16 cellular contexts compared by ENCODE assay signal in genomic region chr11:9990221-9990973, GRCh38.
A peak's percentile ranks its signal among the peaks of the same experiment; 100 is the strongest.
DNase-seq lines count a peak whose midpoint lies in the region; ATAC-seq, FAIRE-seq and TF ChIP-seq lines count a peak whose summit lies in the region.
"Had no signal": no experiment of that assay in that cellular context is flagged by ENCODE, and none has a peak within 500 bp of the region (broad histone marks: within the 10 kb centered on the region; RNA-seq: fewer than 3 reads in every experiment).

No MANE protein-coding gene starts in this region.

- no peaks in the 10 kb centered on the region for H3K9me2 ChIP-seq in GM23338 (ENCODE audit: insufficient read depth)

- H3K36me3 ChIP-seq in GM23338 (ENCODE audit: insufficient read depth) (no peaks in the 10 kb centered on the region), endothelial cell of umbilical vein (ENCODE audit: control insufficient read depth in 2 of 2, extremely low read depth in 1 of 2, insufficient read depth in 2 of 2, low read length in 2 of 2) (no peaks in the 10 kb centered on the region)
- H3K36me3 ChIP-seq: thoracic aorta had no signal

- H2AFZ ChIP-seq in GM23338, result no peak overlapping the region
- no peak overlapping the region for H2AFZ ChIP-seq in endothelial cell of umbilical vein (ENCODE audit: low read depth, low read length)

- dilution Hi-C loops in endothelial cell of umbilical vein (cut with MboI; ENCODE audit: extremely low pct_ligation_motif_present, low sequenced_read_pairs), result no loop called here

- H4K20me1 ChIP-seq in GM23338 (replicated peaks; ENCODE audit: insufficient read depth), result no peaks in the 10 kb centered on the region
- no peaks in the 10 kb centered on the region for H4K20me1 ChIP-seq in endothelial cell of umbilical vein (replicated peaks; ENCODE audit: control insufficient read depth, extremely low read depth, insufficient read depth, low read length)

- H3K27me3 ChIP-seq in GM23338 (ENCODE audit: insufficient read depth), result no peaks in the 10 kb centered on the region
- H3K27me3 ChIP-seq in endothelial cell of umbilical vein (ENCODE audit: control insufficient read depth in 2 of 2, insufficient read depth in 2 of 2, low read length in 2 of 2), result no peaks in the 10 kb centered on the region
- H3K27me3 ChIP-seq: ascending aorta had no signal

- H3K4me1 Mint-ChIP-seq in GM23338, result no peaks in the 10 kb centered on the region
- H3K4me1 Mint-ChIP-seq in nephron progenitor cell, result no peaks in the 10 kb centered on the region

- no peaks in the 10 kb centered on the region for H3K9me3 ChIP-seq in endothelial cell of umbilical vein (replicated peaks; ENCODE audit: control insufficient read depth, insufficient read depth, low read length)
- H3K9me3 ChIP-seq: ascending aorta, thoracic aorta had no signal

- H3K79me2 ChIP-seq in GM23338 (replicated peaks; ENCODE audit: insufficient read depth) (no peaks in the 10 kb centered on the region), endothelial cell of umbilical vein (ENCODE audit: control insufficient read depth, insufficient read depth, low read length) (no peaks in the 10 kb centered on the region)

- H3K27ac ChIP-seq in GM23338 (ENCODE audit: low read depth) (no peak overlapping the region), endothelial cell of umbilical vein (ENCODE audit: insufficient read depth, low read depth, low read length) (no peak overlapping the region)
- H3K27ac ChIP-seq: ascending aorta, SK-N-MC, thoracic aorta had no signal

- peak; percentile 12 for DNase-seq in GM23338 (ENCODE audit: low spot score)
- peak; percentile 12 for DNase-seq in NB4 (ENCODE audit: low read depth)
- DNase-seq in endothelial cell of umbilical vein (ENCODE audit: low read depth, low spot score), result peak; percentile 18
- DNase-seq in nephron progenitor cell, result no peak
- no peak for DNase-seq in iPS-NIHi11 (ENCODE audit: low spot score)
- no peak for DNase-seq in C1 segment of cervical spinal cord (lab: John Stamatoyannopoulos, UW)
- DNase-seq: activated T-cell treated with anti-CD3 and anti-CD28 coated beads, Interleukin-2, amount 50 U/mL, for 48 hours; naive thymus-derived CD8-positive, alpha-beta T cell; NCI-H1436 had no signal

- H3K27ac Mint-ChIP-seq in GM23338, result no peak overlapping the region
- peak overlapping the region; percentile 10 for H3K27ac Mint-ChIP-seq in nephron progenitor cell
- H3K27ac Mint-ChIP-seq: naive thymus-derived CD8-positive, alpha-beta T cell had no signal

- H3F3A ChIP-seq in GM23338 (replicated peaks; ENCODE audit: low read depth), result no peaks in the 10 kb centered on the region

- no peak overlapping the region for H3K9ac ChIP-seq in endothelial cell of umbilical vein (replicated peaks; ENCODE audit: extremely low read depth, insufficient read depth, low read length)

- POLR2A ChIA-PET in endothelial cell of umbilical vein (lab: Charles Lee), result no interaction called here

- ATAC-seq in GM23338, result 0 out of 3 replicates have a peak, but pooled peaks have one; percentile 29
- no peak for ATAC-seq in HG03565 (IDR thresholded peaks at IDR 0.05; ENCODE audit: unreplicated experiment)
- no peak for ATAC-seq in GM18858 (IDR thresholded peaks at IDR 0.05; ENCODE audit: unreplicated experiment)
- ATAC-seq: activated CD4-positive, CD25-positive, alpha-beta regulatory T cell treated with anti-CD3 and anti-CD28 coated beads, Interleukin-2, amount 50 U/mL, for 24 hours; naive thymus-derived CD8-positive, alpha-beta T cell had no signal

- intact Hi-C loops in endothelial cell of umbilical vein (cut with micrococcal nuclease), result no loop called here

- CTCF ChIA-PET in endothelial cell of umbilical vein (lab: Charles Lee), result interaction anchor here (0.7 kb wide), 1 partner anchor 8 kb away, joined by 3 read pairs; no protein-coding TSS in a partner anchor

- H3K9me3 Mint-ChIP-seq in GM23338 (no peaks in the 10 kb centered on the region), nephron progenitor cell (peaks cover 28% of the 10 kb centered on the region)
- H3K9me3 Mint-ChIP-seq: naive thymus-derived CD8-positive, alpha-beta T cell had no signal

- no peaks in the 10 kb centered on the region for H3K4me1 ChIP-seq in GM23338 (ENCODE audit: insufficient read depth)
- H3K4me1 ChIP-seq in endothelial cell of umbilical vein (ENCODE audit: control insufficient read depth, extremely low read depth, insufficient read depth, low read length), result no peaks in the 10 kb centered on the region
- H3K4me1 ChIP-seq: ascending aorta had no signal

- no TSS peak for BruUV-seq in endothelial cell of umbilical vein (replicated peaks; lab: Mats Ljungman, UMichigan)

- H3K27me3 Mint-ChIP-seq in GM23338 (ENCODE audit: insufficient read depth, low read depth, poor library complexity) (no peaks in the 10 kb centered on the region), nephron progenitor cell (ENCODE audit: low read depth, poor library complexity) (no peaks in the 10 kb centered on the region)
- H3K27me3 Mint-ChIP-seq: naive thymus-derived CD8-positive, alpha-beta T cell had no signal

- H3K9me1 ChIP-seq in endothelial cell of umbilical vein (replicated peaks; ENCODE audit: control insufficient read depth, extremely low read depth, insufficient read depth, low read length), result no peaks in the 10 kb centered on the region

- no peak overlapping the region for H3K4me3 Mint-ChIP-seq in GM23338
- H3K4me3 Mint-ChIP-seq in nephron progenitor cell, result no peak overlapping the region
- H3K4me3 Mint-ChIP-seq: naive thymus-derived CD8-positive, alpha-beta T cell had no signal

- H3K36me3 Mint-ChIP-seq in GM23338 (ENCODE audit: low read depth) (peaks cover 30% of the 10 kb centered on the region; the same call in 2 of the 3 replicates), nephron progenitor cell (ENCODE audit: low read depth) (peaks cover 53% of the 10 kb centered on the region)

- H3K4me2 ChIP-seq in GM23338, result no peak overlapping the region
- H3K4me2 ChIP-seq in endothelial cell of umbilical vein (ENCODE audit: insufficient read depth, low read length), result no peak overlapping the region

- TF ChIP-seq POLR2A in NB4 (IDR thresholded peaks at IDR 0.05; ENCODE audit: extremely low read depth, insufficient read length) (no peak), endothelial cell of umbilical vein (IDR thresholded peaks at IDR 0.05; ENCODE audit: low read depth, low read length) (no peak)

- no peak overlapping the region for H3K4me3 ChIP-seq in GM23338
- no peak overlapping the region for H3K4me3 ChIP-seq in NB4 (ENCODE audit: low read depth, low read length)
- no peak overlapping the region for H3K4me3 ChIP-seq in endothelial cell of umbilical vein (replicated peaks in 1 of 3; ENCODE audit: insufficient read depth in 1 of 3, low read depth in 1 of 3, low read length in 3 of 3)
- H3K4me3 ChIP-seq: ascending aorta, SK-N-MC, thoracic aorta had no signal

- peak; percentile 27 to 58; a peak in 3 of 4 replicates for TF ChIP-seq CTCF in GM23338 (conservative IDR thresholded peaks at IDR 0.05; ENCODE audit: low read depth in 2 of 2)
- no peak for TF ChIP-seq CTCF in NB4 (IDR thresholded peaks at IDR 0.05; ENCODE audit: low read depth, low read length)
- no peak for TF ChIP-seq CTCF in endothelial cell of umbilical vein (IDR thresholded peaks at IDR 0.05; ENCODE audit: extremely low read depth in 1 of 2, insufficient read depth in 1 of 2, low read depth in 1 of 2, low read length in 2 of 2)
- TF ChIP-seq CTCF in nephron progenitor cell (IDR thresholded peaks at IDR 0.05), result no peak

- FAIRE-seq in endothelial cell of umbilical vein (lab: Jason Lieb, UNC), result no peak
- FAIRE-seq: endometrium had no signal

TF ChIP-seq in GM23338, 12 proteins besides CTCF, POLR2A, EP300 and RAD21 (continues in another document):
- no peak for TF ChIP-seq ZNF331 (CRISPR knock-in tag; IDR thresholded peaks at IDR 0.05; ENCODE audit: low read depth)
- no peak for TF ChIP-seq ZNF114 (CRISPR knock-in tag; IDR thresholded peaks at IDR 0.05)

TF ChIP-seq in endothelial cell of umbilical vein, 7 proteins besides CTCF, POLR2A, EP300 and RAD21:
- peak; percentile 85 for TF ChIP-seq GATA2 (IDR thresholded peaks at IDR 0.05; ENCODE audit: insufficient read depth, insufficient read length, low read depth, low read length)
- TF ChIP-seq POLR2AphosphoS5 (IDR thresholded peaks at IDR 0.05; ENCODE audit: insufficient read depth, low read depth, low read length), result no peak
- TF ChIP-seq MYC (IDR thresholded peaks at IDR 0.05; ENCODE audit: low read depth, low read length), result no peak

Comparison
In these comparisons a context has a peak if more than half of its experiments do, and no peak if none do; other contexts are left out.
1. DNase-seq: peak in GM23338 (single experiment), NB4 (single experiment) and endothelial cell of umbilical vein (single experiment); none in nephron progenitor cell (single experiment), iPS-NIHi11 (single experiment) and C1 segment of cervical spinal cord (0 of 14).
2. CTCF ChIP-seq: peak in GM23338 (2 of 2); none in NB4 (single experiment), endothelial cell of umbilical vein (0 of 2) and nephron progenitor cell (single experiment).